In the genomic region with DNA sequence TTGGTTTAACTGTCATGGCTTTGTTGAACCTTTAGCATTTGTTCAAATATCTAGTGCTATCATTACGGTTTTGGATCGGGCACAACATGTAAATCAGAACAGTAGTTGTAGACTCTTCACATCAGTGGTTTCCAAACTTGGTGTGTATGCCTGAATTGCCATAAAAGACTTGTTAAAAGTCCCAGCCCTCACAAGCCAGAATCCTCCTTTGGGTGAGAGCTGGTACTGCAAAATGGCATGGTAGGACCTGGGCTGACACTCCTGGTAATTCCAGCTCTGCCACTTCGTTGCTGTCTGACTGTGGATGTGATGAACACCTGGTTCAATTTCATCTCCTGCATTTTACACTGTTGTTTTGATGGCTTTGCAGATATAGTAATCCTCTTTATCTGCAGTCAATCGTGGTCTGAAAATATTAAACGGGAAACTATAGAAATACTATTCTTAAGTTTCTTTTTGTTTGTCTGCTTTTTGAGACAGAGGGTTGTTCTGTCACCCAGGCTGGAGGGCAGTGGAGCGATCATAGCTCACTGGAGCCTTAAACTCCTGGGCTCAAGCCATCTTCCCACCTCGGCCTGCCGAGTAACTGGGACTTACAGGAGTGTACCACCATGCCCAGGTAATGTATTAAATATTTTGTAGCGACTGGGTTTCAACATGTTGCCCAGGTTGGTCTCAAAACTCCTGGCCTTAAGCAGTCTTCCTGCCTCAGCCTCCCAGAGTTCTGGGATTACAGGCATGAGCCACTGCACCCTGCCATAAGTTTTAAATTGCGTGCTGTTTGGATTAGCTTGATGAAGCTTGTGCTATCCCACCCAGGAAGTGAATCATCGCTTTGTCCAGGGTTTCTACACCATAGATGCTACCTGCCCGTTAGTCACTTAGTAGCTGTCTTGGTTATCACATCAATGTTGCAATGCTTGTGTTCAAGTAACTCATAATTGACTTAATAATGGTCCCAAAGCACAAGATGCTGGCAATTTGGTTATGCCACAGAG, we compare ENCODE assay signal across 8 cellular contexts.
DNase-seq lines count a peak whose midpoint lies in the region; ATAC-seq and TF ChIP-seq lines count a peak whose summit lies in the region.

No MANE protein-coding gene starts in this region.

- H4K20me1 ChIP-seq in DOHH2 (ENCODE audit: control insufficient read depth, insufficient read depth, low read depth, low read length), result peaks cover 27% of the 10 kb centered on the region

- intact Hi-C loops in prostate gland (cut with DNase I), result no loop called here

- H3K9me3 ChIP-seq in DOHH2 (ENCODE audit: control insufficient read depth, insufficient read depth, low read length) (no peaks in the 10 kb centered on the region), SJSA1 (replicated peaks) (no peaks in the 10 kb centered on the region), prostate gland (no peaks in the 10 kb centered on the region)

- H3K4me1 ChIP-seq in DOHH2 (ENCODE audit: control insufficient read depth, low read length) (peaks cover 59% of the 10 kb centered on the region), SJSA1 (replicated peaks) (peaks cover 28% of the 10 kb centered on the region), prostate gland (replicated peaks) (no peaks in the 10 kb centered on the region)

- H3K9me2 ChIP-seq in DOHH2 (replicated peaks; ENCODE audit: control insufficient read depth, low read length), result no peaks in the 10 kb centered on the region

- H3F3A ChIP-seq in DOHH2 (ENCODE audit: control insufficient read depth, insufficient read depth), result peaks cover 8% of the 10 kb centered on the region

- H3K4me2 ChIP-seq in DOHH2 (ENCODE audit: low read length), result peak overlapping the region; percentile 46; the same call in 1 of the 2 replicates

- H3K4me3 ChIP-seq in DOHH2 (ENCODE audit: low read length) (no peak overlapping the region), SJSA1 (no peak overlapping the region), choroid plexus epithelial cell (ENCODE audit: low read depth, low read length) (no peak overlapping the region), prostate gland (no peak overlapping the region)

- DNase-seq in SJSA1 (ENCODE audit: low read depth in 1 of 2, low spot score in 2 of 2) (peak; percentile 19 to 50), choroid plexus epithelial cell (ENCODE audit: low read depth) (peak; percentile 67), prostate gland (ENCODE audit: low spot score) (peak; percentile 31), substantia nigra (lab: John Stamatoyannopoulos, UW) (no peak)

- ATAC-seq in HG02642 (IDR thresholded peaks at IDR 0.05; ENCODE audit: poor library complexity, unreplicated experiment) (peak; percentile 49), GM18519 (IDR thresholded peaks at IDR 0.05; ENCODE audit: low FRiP score, unreplicated experiment) (no peak), GM21825 (IDR thresholded peaks at IDR 0.05; ENCODE audit: unreplicated experiment) (no peak)

- H3K27me3 ChIP-seq in DOHH2 (ENCODE audit: control insufficient read depth, low read length) (no peaks in the 10 kb centered on the region), SJSA1 (replicated peaks) (no peaks in the 10 kb centered on the region), prostate gland (replicated peaks; ENCODE audit: insufficient read depth) (no peaks in the 10 kb centered on the region)

- no peak for TF ChIP-seq POLR2A in prostate gland (IDR thresholded peaks at IDR 0.05)

- 69% methylated on average over 12 of the region's 12 CpGs for WGBS in prostate gland

- no peaks in the 10 kb centered on the region for H3K36me3 ChIP-seq in DOHH2 (ENCODE audit: control insufficient read depth, low read length)
- no peaks in the 10 kb centered on the region for H3K36me3 ChIP-seq in SJSA1
- H3K36me3 ChIP-seq in prostate gland, result no peaks in the 10 kb centered on the region

- H3K79me2 ChIP-seq in DOHH2 (ENCODE audit: control insufficient read depth, low read length), result peaks cover 96% of the 10 kb centered on the region

- TF ChIP-seq CTCF in DOHH2 (IDR thresholded peaks at IDR 0.05; ENCODE audit: low read depth, low read length, poor library complexity, severe bottlenecking) (peak; percentile 16), choroid plexus epithelial cell (conservative IDR thresholded peaks at IDR 0.05; ENCODE audit: low read depth, low read length) (peak; percentile 47), prostate gland (IDR thresholded peaks at IDR 0.05) (peak; percentile 11 to 51 (median 26))

- H3K27ac ChIP-seq in DOHH2 (ENCODE audit: low read depth, low read length) (no peak overlapping the region), SJSA1 (peak overlapping the region; percentile 12; the same call in 1 of the 2 replicates), prostate gland (no peak overlapping the region), substantia nigra (ENCODE audit: low read depth, low read length, poor library complexity, severe bottlenecking) (no peak overlapping the region)

Comparison
In these comparisons a context has a peak if more than half of its experiments do, and no peak if none do; other contexts are left out.
1. DNase-seq: peak in SJSA1 (2 of 2), choroid plexus epithelial cell (single experiment) and prostate gland (single experiment); none in substantia nigra (0 of 49).
2. Peak in every context shown above with its lines, with median percentiles within 50 percentile points of each other: CTCF ChIP-seq.